In genomic region chr2:54092940-54093339, GRCh38 we compare ENCODE assay signal across 10 cellular contexts. TPM values are rescaled to one million over a fixed set of nuclear protein-coding genes. Genes with fewer than 3 reads are reported as not detected.
DNase-seq lines count a peak whose midpoint lies in the region; ATAC-seq and TF ChIP-seq lines count a peak whose summit lies in the region.
"Had no signal": no experiment of that assay in that cellular context is flagged by ENCODE, and none has a peak within 500 bp of the region (broad histone marks: within the 10 kb centered on the region; RNA-seq: fewer than 3 reads in every experiment).

No MANE protein-coding gene starts in this region.

- no peaks in the 10 kb centered on the region for H3K36me3 ChIP-seq in sigmoid colon

- H3K36me3 Mint-ChIP-seq in activated B cell treated with CpG ODN at 0.5 μM for 24 hours (ENCODE audit: low read depth): peaks cover 2% of the 10 kb centered on the region

- CTCF ChIA-PET in activated B cell treated with CpG ODN at 0.5 μM for 24 hours (lab: Charles Lee): no interaction called here

- H3K9me3 ChIP-seq in sigmoid colon: no peaks in the 10 kb centered on the region

- no peak for TF ChIP-seq EP300 in sigmoid colon (IDR thresholded peaks at IDR 0.05)

- H3K4me3 Mint-ChIP-seq in activated B cell treated with CpG ODN at 0.5 μM for 24 hours: peak overlapping the region; percentile 49

- intact Hi-C loops in activated B cell treated with CpG ODN at 0.5 μM for 24 hours (cut with micrococcal nuclease) (loop anchor here (1.0 kb wide), 3 partner anchors 10 to 957 kb away; partner anchors contain the start of gene RTN4), sigmoid colon (cut with DNase I) (no loop called here)

- ATAC-seq in GM19395 (IDR thresholded peaks at IDR 0.05; ENCODE audit: unreplicated experiment) (peak; percentile 70), HG03045 (IDR thresholded peaks at IDR 0.05; ENCODE audit: unreplicated experiment) (peak; percentile 66), activated B cell treated with CpG ODN at 0.5 μM for 24 hours (ENCODE audit: low read depth) (peak; percentile 68)

- TF ChIP-seq CTCF in GM12865 (IDR thresholded peaks at IDR 0.05; ENCODE audit: insufficient read depth, low read depth, low read length, missing control alignments) (no peak), activated B cell treated with CpG ODN at 0.5 μM for 24 hours (IDR thresholded peaks at IDR 0.05) (no peak), sigmoid colon (IDR thresholded peaks at IDR 0.05) (no peak)

- H3K4me3 ChIP-seq in GM12865 (ENCODE audit: low read depth, low read length) (no peak overlapping the region), sigmoid colon (no peak overlapping the region)

- WGBS in sigmoid colon, 2 donors: 60 to 73% methylated on average over 4 of the region's 4 CpGs

- DNase-seq in GM12865 (ENCODE audit: low read depth) (peak; percentile 39), activated B cell treated with CpG ODN at 0.5 μM for 24 hours (no peak), MV-4-11 (lab: John Stamatoyannopoulos, UW) (no peak), sigmoid colon (no peak)
- no peak for DNase-seq in stimulated activated naive CD4-positive, alpha-beta T cell treated with Interleukin-2 at 50 U/mL for 16 hours (lab: John Stamatoyannopoulos, UW)
- no peak for DNase-seq in activated T-cell treated with anti-CD3 and anti-CD28 coated beads, Interleukin-2, amount 50 U/mL, for 1 hour
- DNase-seq: NCI-H2171 had no signal

- H3K9me3 Mint-ChIP-seq in activated B cell treated with CpG ODN at 0.5 μM for 24 hours: peaks cover 2% of the 10 kb centered on the region

- POLR2A ChIA-PET in activated B cell treated with CpG ODN at 0.5 μM for 24 hours (lab: Charles Lee): interaction anchor here (1.0 to 1.8 kb wide), 6 partner anchors 10 to 121 kb away, joined by 3 to 8 read pairs (median 6); partner anchors contain the start of genes ACYP2 and PSME4

- H3K4me1 Mint-ChIP-seq in activated B cell treated with CpG ODN at 0.5 μM for 24 hours: peaks cover 52% of the 10 kb centered on the region

- no peaks in the 10 kb centered on the region for H3K4me1 ChIP-seq in sigmoid colon

- peak overlapping the region; percentile 82 for H3K27ac Mint-ChIP-seq in activated B cell treated with CpG ODN at 0.5 μM for 24 hours

- no peak overlapping the region for H3K27ac ChIP-seq in sigmoid colon
- H3K27ac ChIP-seq: VCaP had no signal

- no peaks in the 10 kb centered on the region for H3K27me3 Mint-ChIP-seq in activated B cell treated with CpG ODN at 0.5 μM for 24 hours

- H3K27me3 ChIP-seq in sigmoid colon: no peaks in the 10 kb centered on the region

- TF ChIP-seq POLR2A in sigmoid colon (IDR thresholded peaks at IDR 0.05): no peak

RNA-seq across cellular contexts. Expression of gene ACYP2, which starts 22.5 kb away (rescaled TPM):
- total RNA-seq in activated B cell treated with CpG ODN at 0.5 μM for 24 hours (14.9 and 15.9 TPM in 2 replicates), sigmoid colon (10 to 100 TPM; 15.8 to 32.0 (median 26.7) TPM)
- polyA plus RNA-seq in sigmoid colon: 10 to 100 TPM; 13.2 to 19.8 (median 17.6) TPM
